18 cellular contexts compared by ENCODE assay signal in genomic region chr16:29987371-29988085, GRCh38. TPM values are rescaled to one million over a fixed set of nuclear protein-coding genes. Genes with fewer than 3 reads are reported as not detected.
"Had no signal": no experiment of that assay in that cellular context is flagged by ENCODE, and none has a peak within 500 bp of the region (broad histone marks: within the 10 kb centered on the region; RNA-seq: fewer than 3 reads in every experiment).

No MANE protein-coding gene starts in this region.

- H3K4me3 Mint-ChIP-seq: activated CD4-positive, alpha-beta T cell treated with anti-CD3 and anti-CD28 coated beads, Interleukin-2, amount 10 ng/mL, durations not matched to agents 7 days and 5 days; activated CD8-positive, alpha-beta T cell treated with anti-CD3 and anti-CD28 coated beads, Interleukin-2, amount 10 ng/mL, durations not matched to agents 7 days and 5 days; activated naive CD4-positive, alpha-beta T cell treated with anti-CD3 and anti-CD28 coated beads, Interleukin-2, amount 50 U/mL, for 24 hours; activated T-cell treated with anti-CD3 and anti-CD28 coated beads, Interleukin-2, amount 50 U/mL, for 4 hours; dendritic cell treated with granulocyte-macrophage colony-stimulating factor and Interleukin-4, amounts not matched to agents 40 ng/mL and 50 ng/mL, for 4 days; mesothelial cell of epicardium; natural killer cell treated with Interleukin-12 subunit alpha and Interleukin-12 subunit beta and Interleukin-15 and Interleukin-18, amount 100 ng/mL, for 72 hours; T-helper 1 cell treated with Interleukin-12 subunit alpha and Interleukin-12 subunit beta and Interleukin-4 antibody, amounts not matched to agents 30 μg/mL and 1 μg/mL, for 36 hours had no signal

- ATAC-seq: activated CD4-positive, CD25-positive, alpha-beta regulatory T cell treated with anti-CD3 and anti-CD28 coated beads, Interleukin-2, amount 50 U/mL, for 24 hours; activated CD8-positive, alpha-beta T cell treated with anti-CD3 and anti-CD28 coated beads, Interleukin-2, amount 10 ng/mL, durations not matched to agents 7 days and 5 days; activated T-cell treated with anti-CD3 and anti-CD28 coated beads, Interleukin-2, amount 50 U/mL, for 4 hours; left colon had no signal

- H2AFZ ChIP-seq: hepatocyte had no signal

- H3K4me3 ChIP-seq: breast epithelium, hepatocyte had no signal

- H3K9me3 ChIP-seq: breast epithelium had no signal

- H3K27me3 Mint-ChIP-seq: activated CD4-positive, alpha-beta T cell treated with anti-CD3 and anti-CD28 coated beads, Interleukin-2, amount 10 ng/mL, durations not matched to agents 7 days and 5 days; activated naive CD4-positive, alpha-beta T cell treated with anti-CD3 and anti-CD28 coated beads, Interleukin-2, amount 50 U/mL, for 24 hours; dendritic cell treated with granulocyte-macrophage colony-stimulating factor and Interleukin-4, amounts not matched to agents 40 ng/mL and 50 ng/mL, for 4 days; natural killer cell treated with Interleukin-12 subunit alpha and Interleukin-12 subunit beta and Interleukin-15 and Interleukin-18, amount 100 ng/mL, for 72 hours had no signal

- H3K27me3 ChIP-seq: breast epithelium, hepatocyte had no signal

- H3K27ac ChIP-seq: breast epithelium, hepatocyte had no signal

- H3K4me1 Mint-ChIP-seq: activated naive CD4-positive, alpha-beta T cell treated with anti-CD3 and anti-CD28 coated beads, Interleukin-2, amount 50 U/mL, for 24 hours; mesothelial cell of epicardium had no signal

- H3K4me2 ChIP-seq: hepatocyte had no signal

- DNase-seq: activated CD4-positive, alpha-beta T cell treated with anti-CD3 and anti-CD28 coated beads, Interleukin-2, amount 10 ng/mL, durations not matched to agents 7 days and 5 days; activated CD8-positive, alpha-beta T cell treated with anti-CD3 and anti-CD28 coated beads, Interleukin-2, amount 10 ng/mL, durations not matched to agents 7 days and 5 days; activated gamma-delta T cell; activated T-cell treated with anti-CD3 and anti-CD28 coated beads, Interleukin-2, amount 50 U/mL, for 4 hours; effector CD8-positive, alpha-beta T cell; foreskin fibroblast; islet precursor cell; left colon; occipital lobe; stimulated activated naive CD4-positive, alpha-beta T cell had no signal

- H3K79me2 ChIP-seq: hepatocyte had no signal

- H3K9me3 Mint-ChIP-seq: activated CD4-positive, alpha-beta T cell treated with anti-CD3 and anti-CD28 coated beads, Interleukin-2, amount 10 ng/mL, durations not matched to agents 7 days and 5 days; activated naive CD4-positive, alpha-beta T cell treated with anti-CD3 and anti-CD28 coated beads, Interleukin-2, amount 50 U/mL, for 24 hours; activated T-cell treated with anti-CD3 and anti-CD28 coated beads, Interleukin-2, amount 50 U/mL, for 4 hours; dendritic cell treated with granulocyte-macrophage colony-stimulating factor and Interleukin-4, amounts not matched to agents 40 ng/mL and 50 ng/mL, for 4 days; mesothelial cell of epicardium; natural killer cell treated with Interleukin-12 subunit alpha and Interleukin-12 subunit beta and Interleukin-15 and Interleukin-18, amount 100 ng/mL, for 72 hours; T-helper 1 cell treated with Interleukin-12 subunit alpha and Interleukin-12 subunit beta and Interleukin-4 antibody, amounts not matched to agents 30 μg/mL and 1 μg/mL, for 36 hours had no signal

- H3K27ac Mint-ChIP-seq: activated CD4-positive, alpha-beta T cell treated with anti-CD3 and anti-CD28 coated beads, Interleukin-2, amount 10 ng/mL, durations not matched to agents 7 days and 5 days; activated CD8-positive, alpha-beta T cell treated with anti-CD3 and anti-CD28 coated beads, Interleukin-2, amount 10 ng/mL, durations not matched to agents 7 days and 5 days; activated naive CD4-positive, alpha-beta T cell treated with anti-CD3 and anti-CD28 coated beads, Interleukin-2, amount 50 U/mL, for 24 hours; dendritic cell treated with granulocyte-macrophage colony-stimulating factor and Interleukin-4, amounts not matched to agents 40 ng/mL and 50 ng/mL, for 4 days; mesothelial cell of epicardium; natural killer cell treated with Interleukin-12 subunit alpha and Interleukin-12 subunit beta and Interleukin-15 and Interleukin-18, amount 100 ng/mL, for 72 hours; T-helper 1 cell treated with Interleukin-12 subunit alpha and Interleukin-12 subunit beta and Interleukin-4 antibody, amounts not matched to agents 30 μg/mL and 1 μg/mL, for 36 hours had no signal

- H3K4me1 ChIP-seq: breast epithelium had no signal

RNA-seq across cellular contexts. Expression of gene DOC2A, which starts 23.3 kb away (rescaled TPM):
- total RNA-seq: natural killer cell treated with Interleukin-12 subunit alpha and Interleukin-12 subunit beta and Interleukin-15 and Interleukin-18, amount 100 ng/mL, for 72 hours had no signal
